Comparison of ENCODE assay signal across 15 cellular contexts in genomic region chr22:30209642-30210041, GRCh38. TPM values are rescaled to one million over a fixed set of nuclear protein-coding genes. Genes with fewer than 3 reads are reported as not detected.
DNase-seq lines count a peak whose midpoint lies in the region; ATAC-seq and TF ChIP-seq lines count a peak whose summit lies in the region.
"Had no signal": no experiment of that assay in that cellular context is flagged by ENCODE, and none has a peak within 500 bp of the region (broad histone marks: within the 10 kb centered on the region; RNA-seq: fewer than 3 reads in every experiment).

No MANE protein-coding gene starts in this region.

- H3K27me3 ChIP-seq in right atrium auricular region (no peaks in the 10 kb centered on the region), foreskin keratinocyte (no peaks in the 10 kb centered on the region), psoas muscle (ENCODE audit: insufficient read depth in 3 of 3, low read length in 2 of 3) (peaks cover 0 to 92% (median 11%) of the 10 kb centered on the region in 3 donors)
- H3K27me3 ChIP-seq: SJSA1 had no signal

- TF ChIP-seq CTCF in right atrium auricular region (IDR thresholded peaks at IDR 0.05) (no peak), foreskin keratinocyte (conservative IDR thresholded peaks at IDR 0.05) (no peak), psoas muscle (IDR thresholded peaks at IDR 0.05) (no peak)

- WGBS in psoas muscle, 3 donors: 94 to 95% (median 95%) methylated on average over 6 of the region's 6 CpGs

- H3K4me3 ChIP-seq in right atrium auricular region (no peak overlapping the region), psoas muscle (no peak overlapping the region)
- H3K4me3 ChIP-seq: SJSA1 had no signal

- no peak for DNase-seq in right atrium auricular region (ENCODE audit: low spot score)
- no peak for DNase-seq in Right ventricle myocardium superior
- no peak for DNase-seq in foreskin keratinocyte
- DNase-seq in psoas muscle: no peak
- no peak for DNase-seq in NCI-H1092 treated with DMSO at 0.1 percent for 48 hours (lab: John Stamatoyannopoulos, UW)
- DNase-seq in D341Med (ENCODE audit: low spot score): no peak
- DNase-seq: activated gamma-delta T cell; GOT3; NCI-H2029 treated with DMSO at 0.1 percent for 48 hours; stimulated activated naive CD4-positive, alpha-beta T cell treated with Interleukin-2 at 50 U/mL for 16 hours had no signal

- intact Hi-C loops in Right ventricle myocardium superior (cut with DNase I) (no loop called here), psoas muscle (cut with DNase I) (no loop called here)

- H3K4me1 ChIP-seq in right atrium auricular region (peaks cover 0 to 47% of the 10 kb centered on the region in 2 donors), foreskin keratinocyte (peaks cover 32% of the 10 kb centered on the region), psoas muscle (no peaks in the 10 kb centered on the region)

- H3K27ac ChIP-seq in right atrium auricular region (peak overlapping the region; percentile 63 to 87), foreskin keratinocyte (peak overlapping the region; percentile 54), psoas muscle (peak overlapping the region; percentile 60)
- H3K27ac ChIP-seq: HL-60 had no signal

- no peak for ATAC-seq in Right ventricle myocardium superior (ENCODE audit: poor library complexity)
- no peak for ATAC-seq in foreskin keratinocyte
- no peak for ATAC-seq in psoas muscle
- no peak for ATAC-seq in esophagus mucosa
- no peak for ATAC-seq in HG03025 (IDR thresholded peaks at IDR 0.05; ENCODE audit: low FRiP score, unreplicated experiment)

- H3K36me3 ChIP-seq in right atrium auricular region (no peaks in the 10 kb centered on the region), psoas muscle (ENCODE audit: insufficient read depth in 1 of 2, low read depth in 1 of 2) (no peaks in the 10 kb centered on the region)
- H3K36me3 ChIP-seq: SJSA1 had no signal

- H3K9me3 ChIP-seq in right atrium auricular region (no peaks in the 10 kb centered on the region), psoas muscle (no peaks in the 10 kb centered on the region)
- H3K9me3 ChIP-seq: SJSA1 had no signal

RNA-seq across cellular contexts. Expression of gene LIF, which starts 36.9 kb away (rescaled TPM):
- total RNA-seq in right atrium auricular region (1 to 10 TPM in 1 of 2 donors, under 1 TPM in 1; 0.79 to 8.9 TPM), Right ventricle myocardium superior (0.54 TPM), foreskin keratinocyte (0.17 and 0.25 TPM in 2 replicates), psoas muscle (under 1 TPM in 3 of 4 donors, not detected in 1; 0.27 to 0.54 (median 0.38) TPM), esophagus mucosa (0.24 TPM)
- polyA plus RNA-seq in foreskin keratinocyte (0.18 and 0.19 TPM in 2 replicates), psoas muscle (10 to 100 TPM in 1 of 3 donors, under 1 TPM in 2; 0.10 to 21.4 (median 0.14) TPM)

RNA-seq across cellular contexts. Expression of gene OSM, which starts 57.0 kb away (rescaled TPM):
- total RNA-seq in right atrium auricular region: 1 to 10 TPM in 1 of 2 donors, under 1 TPM in 1; 0.63 to 1.6 TPM
- 0.11 TPM for total RNA-seq in Right ventricle myocardium superior
- not detected in 2 replicates for total RNA-seq in foreskin keratinocyte
- polyA plus RNA-seq in foreskin keratinocyte: not detected in 2 replicates
- total RNA-seq in psoas muscle: under 1 TPM in 2 of 4 donors, not detected in 2; 0.38 to 0.39 TPM
- under 1 TPM in 2 of 3 donors, not detected in 1; 0.08 TPM for polyA plus RNA-seq in psoas muscle
- total RNA-seq in esophagus mucosa: 0.28 TPM
- total RNA-seq: LHCN-M2, SJSA1 had no signal
